In genomic region chrX:134423606-134424005, GRCh38 we compare ENCODE assay signal across 9 cellular contexts. TPM values are rescaled to one million over a fixed set of nuclear protein-coding genes. Genes with fewer than 3 reads are reported as not detected.
A peak's percentile ranks its signal among the peaks of the same experiment; 100 is the strongest.
DNase-seq lines count a peak whose midpoint lies in the region; ATAC-seq, FAIRE-seq and TF ChIP-seq lines count a peak whose summit lies in the region.
"Had no signal": no experiment of that assay in that cellular context is flagged by ENCODE, and none has a peak within 500 bp of the region (broad histone marks: within the 10 kb centered on the region; RNA-seq: fewer than 3 reads in every experiment).

No MANE protein-coding gene starts in this region.

- no peaks in the 10 kb centered on the region for H3K79me2 ChIP-seq in HCT116 (ENCODE audit: insufficient read depth, low read length)

- peaks cover 0 to 2% (median 0%) of the 10 kb centered on the region in 3 donors for H3K27me3 Mint-ChIP-seq in CD14-positive monocyte (ENCODE audit: low read depth in 3 of 3)
- no peaks in the 10 kb centered on the region for H3K27me3 Mint-ChIP-seq in naive thymus-derived CD8-positive, alpha-beta T cell
- no peaks in the 10 kb centered on the region for H3K27me3 Mint-ChIP-seq in stimulated activated naive B cell treated with anti-CD40 and anti-IgM and Interleukin-4, amounts not matched to agents 10 μg/mL and 1 μg/mL and 100 μg/mL, for 72 hours

- TF ChIP-seq RAD21 in HCT116 (IDR thresholded peaks at IDR 0.05; ENCODE audit: low read depth): peak; percentile 56; the same call in 1 of the 2 replicates

- H3K27ac ChIP-seq in HCT116 (ENCODE audit: low read depth, low read length): no peak overlapping the region

- ATAC-seq in HCT116 (peak; percentile 46), GM19351 (IDR thresholded peaks at IDR 0.05; ENCODE audit: unreplicated experiment) (no peak)
- ATAC-seq in naive thymus-derived CD8-positive, alpha-beta T cell: no peak
- ATAC-seq in stimulated activated naive B cell treated with anti-CD40 and anti-IgM and Interleukin-4, amounts not matched to agents 10 μg/mL and 1 μg/mL and 100 μg/mL, for 72 hours (replicated peaks): no peak

- H4K20me1 ChIP-seq in HCT116 (ENCODE audit: insufficient read depth): no peaks in the 10 kb centered on the region

- RAD21 ChIA-PET in HCT116 (lab: Charles Lee; ENCODE audit: low non-redundant PET in 1 of 2, low total read pairs in 2 of 2, uncharacterized antibody in 2 of 2, unreplicated experiment in 2 of 2): no interaction called here

- no peak overlapping the region for H3K4me2 ChIP-seq in HCT116 (ENCODE audit: low read length)

- no peaks in the 10 kb centered on the region for H3K9me3 Mint-ChIP-seq in CD14-positive monocyte
- no peaks in the 10 kb centered on the region for H3K9me3 Mint-ChIP-seq in naive thymus-derived CD8-positive, alpha-beta T cell
- no peaks in the 10 kb centered on the region for H3K9me3 Mint-ChIP-seq in stimulated activated naive B cell treated with anti-CD40 and anti-IgM and Interleukin-4, amounts not matched to agents 10 μg/mL and 1 μg/mL and 100 μg/mL, for 72 hours

- H3K9me3 ChIP-seq in HCT116 (ENCODE audit: control insufficient read depth in 1 of 2, insufficient read depth in 1 of 2, low read depth in 1 of 2, low read length in 2 of 2): no peaks in the 10 kb centered on the region

- FAIRE-seq in islet of Langerhans (lab: Jason Lieb, UNC): peak; percentile 30

- no peak overlapping the region for H3K27ac Mint-ChIP-seq in CD14-positive monocyte
- H3K27ac Mint-ChIP-seq in naive thymus-derived CD8-positive, alpha-beta T cell: no peak overlapping the region
- H3K27ac Mint-ChIP-seq in stimulated activated naive B cell treated with anti-CD40 and anti-IgM and Interleukin-4, amounts not matched to agents 10 μg/mL and 1 μg/mL and 100 μg/mL, for 72 hours: no peak overlapping the region

- H3K27me3 ChIP-seq in HCT116 (ENCODE audit: insufficient read depth, low read length): no peaks in the 10 kb centered on the region

- no peaks in the 10 kb centered on the region for H3K9me2 ChIP-seq in HCT116 (ENCODE audit: insufficient read depth)

- DNase-seq in AG09309 (ENCODE audit: low read depth) (peak; percentile 3), HCT116 (ENCODE audit: low read depth, low spot score) (no peak), SW480 (ENCODE audit: low spot score) (peak; percentile 41), CD14-positive monocyte (ENCODE audit: low spot score) (no peak)
- DNase-seq in naive thymus-derived CD8-positive, alpha-beta T cell: no peak
- DNase-seq in stimulated activated naive B cell treated with anti-CD40 and anti-IgM and Interleukin-4, amounts not matched to agents 10 μg/mL and 1 μg/mL and 100 μg/mL, for 72 hours: no peak
- DNase-seq: stimulated activated CD4-positive, alpha-beta T cell treated with anti-CD3 and anti-CD28 coated beads, Interleukin-4, amount 100 ng/mL, for 24 hours had no signal

- CTCF ChIA-PET in HCT116 (lab: Charles Lee): interaction anchor here (1.3 kb wide), 1 partner anchor 359 kb away, joined by 3 read pairs; no protein-coding TSS in a partner anchor

- H3K4me1 ChIP-seq in HCT116 (ENCODE audit: control insufficient read depth in 1 of 2, insufficient read depth in 2 of 2, low read length in 2 of 2): no peaks in the 10 kb centered on the region

- no peak overlapping the region for H3K4me3 Mint-ChIP-seq in CD14-positive monocyte
- no peak overlapping the region for H3K4me3 Mint-ChIP-seq in naive thymus-derived CD8-positive, alpha-beta T cell
- no peak overlapping the region for H3K4me3 Mint-ChIP-seq in stimulated activated naive B cell treated with anti-CD40 and anti-IgM and Interleukin-4, amounts not matched to agents 10 μg/mL and 1 μg/mL and 100 μg/mL, for 72 hours

- peaks cover 0 to 3% of the 10 kb centered on the region in 2 experiments; a peak in 1 of 4 replicates for H3K36me3 ChIP-seq in HCT116 (ENCODE audit: control insufficient read depth in 1 of 2, insufficient read depth in 2 of 2, low read length in 2 of 2)

- TF ChIP-seq POLR2A in HCT116 (IDR thresholded peaks at IDR 0.05; ENCODE audit: borderline replicate concordance, extremely low read depth, insufficient read depth, insufficient read length): no peak

- H3K4me3 ChIP-seq in AG09309 (ENCODE audit: control insufficient read depth, low read depth, low read length) (no peak overlapping the region), HCT116 (replicated peaks in 1 of 2; ENCODE audit: low read depth in 1 of 2, low read length in 2 of 2) (no peak overlapping the region)

- intact Hi-C loops in HCT116 (cut with micrococcal nuclease) (loop anchor here (2.0 to 5.0 kb wide), 2 partner anchors 359 to 484 kb away; no protein-coding TSS in a partner anchor), CD14-positive monocyte (cut with micrococcal nuclease) (no loop called here)

- no peak overlapping the region for H2AFZ ChIP-seq in HCT116 (ENCODE audit: low read depth, low read length, poor library complexity, severe bottlenecking)

- no peak overlapping the region for H3K9ac ChIP-seq in HCT116 (ENCODE audit: low read length)

- peaks cover 10 to 25% of the 10 kb centered on the region in 2 donors for H3K36me3 Mint-ChIP-seq in CD14-positive monocyte
- H3K36me3 Mint-ChIP-seq in naive thymus-derived CD8-positive, alpha-beta T cell: peaks cover 0 to 55% (median 0%) of the 10 kb centered on the region in 3 donors
- H3K36me3 Mint-ChIP-seq in stimulated activated naive B cell treated with anti-CD40 and anti-IgM and Interleukin-4, amounts not matched to agents 10 μg/mL and 1 μg/mL and 100 μg/mL, for 72 hours: peaks cover 3 to 10% of the 10 kb centered on the region in 2 donors

- POLR2A ChIA-PET in HCT116 (lab: Charles Lee): no interaction called here
- POLR2A ChIA-PET in naive thymus-derived CD8-positive, alpha-beta T cell (lab: Charles Lee): no interaction called here

- no TSS peak for BruUV-seq in HCT116 (replicated peaks; lab: Mats Ljungman, UMichigan)

- H3K4me1 Mint-ChIP-seq in CD14-positive monocyte: no peaks in the 10 kb centered on the region
- no peaks in the 10 kb centered on the region for H3K4me1 Mint-ChIP-seq in naive thymus-derived CD8-positive, alpha-beta T cell
- no peaks in the 10 kb centered on the region for H3K4me1 Mint-ChIP-seq in stimulated activated naive B cell treated with anti-CD40 and anti-IgM and Interleukin-4, amounts not matched to agents 10 μg/mL and 1 μg/mL and 100 μg/mL, for 72 hours

- TF ChIP-seq CTCF in AG09309 (IDR thresholded peaks at IDR 0.05; ENCODE audit: control insufficient read depth, insufficient read depth, low read depth, low read length, missing control alignments) (peak; percentile 44), HCT116 (IDR thresholded peaks at IDR 0.05 in 2 of 3, conservative IDR thresholded peaks at IDR 0.05 in 1 of 3; ENCODE audit: borderline replicate concordance in 1 of 3, insufficient read depth in 1 of 3, low read depth in 2 of 3, low read length in 2 of 3) (peak; percentile 15 to 44 (median 18); a peak in 4 of 6 replicates), CD14-positive monocyte (IDR thresholded peaks at IDR 0.05) (no peak)

TF ChIP-seq in HCT116, 20 proteins besides CTCF, POLR2A, EP300 and RAD21:
- no peak for TF ChIP-seq EZH2 (IDR thresholded peaks at IDR 0.05)

RNA-seq across cellular contexts. Expression of gene HPRT1, which starts 36.4 kb away (rescaled TPM):
- 57.8 TPM for total RNA-seq in HCT116 (2021; ENCODE audit: unreplicated experiment)
- polyA plus RNA-seq in HCT116 (2012): 48.6 and 61.7 TPM in 2 replicates
- 10 to 100 TPM; 54.5 to 56.4 TPM for polyA plus RNA-seq in CD14-positive monocyte
- total RNA-seq in naive thymus-derived CD8-positive, alpha-beta T cell: 10 to 100 TPM; 19.2 to 22.5 TPM
- polyA plus RNA-seq in naive thymus-derived CD8-positive, alpha-beta T cell: 10 to 100 TPM; 71.7 to 94.1 (median 88.2) TPM

RNA-seq across cellular contexts. Expression of gene PHF6, which starts 50.5 kb away (rescaled TPM):
- 40.4 TPM for total RNA-seq in HCT116 (2021; ENCODE audit: unreplicated experiment)
- polyA plus RNA-seq in HCT116 (2012): 7.2 and 11.2 TPM in 2 replicates
- polyA plus RNA-seq in CD14-positive monocyte: 10 to 100 TPM in 1 of 2 donors, 1 to 10 TPM in 1; 8.8 to 13.0 TPM
- 10 to 100 TPM; 22.1 to 22.7 TPM for total RNA-seq in naive thymus-derived CD8-positive, alpha-beta T cell
- 10 to 100 TPM; 19.3 to 24.3 (median 22.9) TPM for polyA plus RNA-seq in naive thymus-derived CD8-positive, alpha-beta T cell

Comparison
In these comparisons a context has a peak if more than half of its experiments do, and no peak if none do; other contexts are left out.
1. DNase-seq: peak in AG09309 (single experiment) and SW480 (single experiment); none in HCT116 (single experiment), CD14-positive monocyte (single experiment), naive thymus-derived CD8-positive, alpha-beta T cell (0 of 10) and stimulated activated naive B cell treated with anti-CD40 and anti-IgM and Interleukin-4, amounts not matched to agents 10 μg/mL and 1 μg/mL and 100 μg/mL, for 72 hours (single experiment).